8 cellular contexts compared by ENCODE assay signal in genomic region chr20:53216856-53217576, GRCh38.
DNase-seq lines count a peak whose midpoint lies in the region; TF ChIP-seq lines count a peak whose summit lies in the region.

No MANE protein-coding gene starts in this region.

- H3K36me3 ChIP-seq in cardiac muscle cell (no peaks in the 10 kb centered on the region), vagina (no peaks in the 10 kb centered on the region)

- H3K27ac ChIP-seq in cardiac muscle cell, result no peak overlapping the region
- H3K27ac ChIP-seq in vagina, result no peak overlapping the region

- H3K36me3 Mint-ChIP-seq in progenitor cell of endocrine pancreas (ENCODE audit: insufficient read depth), result peaks cover 5% of the 10 kb centered on the region

- no peaks in the 10 kb centered on the region for H3K9me3 ChIP-seq in cardiac muscle cell (ENCODE audit: low read depth)
- no peaks in the 10 kb centered on the region for H3K9me3 ChIP-seq in vagina

- no peak overlapping the region for H3K27ac Mint-ChIP-seq in progenitor cell of endocrine pancreas

- H3K4me3 ChIP-seq in cardiac muscle cell, result no peak overlapping the region
- peak overlapping the region in 1 of 2 donors; percentile 24 for H3K4me3 ChIP-seq in vagina

- H3K4me3 Mint-ChIP-seq in progenitor cell of endocrine pancreas (ENCODE audit: low read depth), result peak overlapping the region; percentile 33

- peaks cover 5% of the 10 kb centered on the region for H3K4me1 ChIP-seq in cardiac muscle cell (ENCODE audit: low read depth)
- H3K4me1 ChIP-seq in vagina, result peaks cover 8% of the 10 kb centered on the region

- TF ChIP-seq POLR2A in vagina (IDR thresholded peaks at IDR 0.05), result no peak

- TF ChIP-seq CTCF in cardiac muscle cell (IDR thresholded peaks at IDR 0.05; ENCODE audit: low read depth, low read length), result peak; percentile 90
- TF ChIP-seq CTCF in progenitor cell of endocrine pancreas (IDR thresholded peaks at IDR 0.05; ENCODE audit: unreplicated experiment), result peak; percentile 98
- TF ChIP-seq CTCF in vagina (IDR thresholded peaks at IDR 0.05), result peak; percentile 63 to 86 (median 75)

- DNase-seq in SKM-1 treated with dmso at 0.1 percent for 144 hours (lab: John Stamatoyannopoulos, UW; ENCODE audit: unreplicated experiment) (peak; percentile 14), SKM-1 (lab: John Stamatoyannopoulos, UW; ENCODE audit: unreplicated experiment) (no peak), HT1080 (ENCODE audit: low read depth) (peak; percentile 16), SHP77 (lab: John Stamatoyannopoulos, UW) (peak; percentile 50 to 76), cardiac muscle cell (ENCODE audit: low read depth in 1 of 2, low spot score in 1 of 2) (peak; percentile 42 to 82), progenitor cell of endocrine pancreas (ENCODE audit: low spot score, unreplicated experiment) (peak; percentile 87), vagina (ENCODE audit: extremely low spot score in 2 of 2) (no peak)
- DNase-seq in activated naive CD4-positive, alpha-beta T cell treated with Interleukin-2 at 50 U/mL for 16 hours, result peak; percentile 82

- H3K4me1 Mint-ChIP-seq in progenitor cell of endocrine pancreas (ENCODE audit: low read depth), result peaks cover 16% of the 10 kb centered on the region

- intact Hi-C loops in vagina (cut with DNase I), result no loop called here

- H3K27me3 ChIP-seq in cardiac muscle cell (no peaks in the 10 kb centered on the region), vagina (no peaks in the 10 kb centered on the region)

- H3K9me3 Mint-ChIP-seq in progenitor cell of endocrine pancreas (ENCODE audit: low read depth), result peaks cover 10% of the 10 kb centered on the region

- H3K27me3 Mint-ChIP-seq in progenitor cell of endocrine pancreas, result no peaks in the 10 kb centered on the region

Comparison
In these comparisons a context has a peak if more than half of its experiments do, and no peak if none do; other contexts are left out.
1. DNase-seq: peak in SKM-1 treated with dmso at 0.1 percent for 144 hours (single experiment), HT1080 (single experiment), SHP77 (2 of 2), activated naive CD4-positive, alpha-beta T cell treated with Interleukin-2 at 50 U/mL for 16 hours (single experiment), cardiac muscle cell (2 of 2) and progenitor cell of endocrine pancreas (single experiment); none in SKM-1 (single experiment) and vagina (0 of 2).
2. Peak in every context shown above with its lines, with median percentiles within 50 percentile points of each other: CTCF ChIP-seq.